Comparison of ENCODE assay signal across 8 cellular contexts in genomic region chr20:63572788-63573738, GRCh38. TPM values are rescaled to one million over a fixed set of nuclear protein-coding genes. Genes with fewer than 3 reads are reported as not detected.
A peak's percentile ranks its signal among the peaks of the same experiment; 100 is the strongest.
DNase-seq lines count a peak whose midpoint lies in the region; ATAC-seq and TF ChIP-seq lines count a peak whose summit lies in the region.

No MANE protein-coding gene starts in this region.

- no peak for ATAC-seq in activated T-cell treated with anti-CD3 and anti-CD28 coated beads, Interleukin-2, amount 50 U/mL, for 72 hours (replicated peaks in 1 of 2)
- ATAC-seq in activated naive CD8-positive, alpha-beta T cell treated with anti-CD3 and anti-CD28 coated beads, Interleukin-2, amount 50 U/mL, for 24 hours = no peak
- ATAC-seq in left lung (peak; percentile 4), GM21367 (IDR thresholded peaks at IDR 0.05; ENCODE audit: unreplicated experiment) (no peak), HG03342 (IDR thresholded peaks at IDR 0.05; ENCODE audit: unreplicated experiment) (no peak)

- TF ChIP-seq CTCF in left lung (IDR thresholded peaks at IDR 0.05) (no peak), transverse colon (IDR thresholded peaks at IDR 0.05) (no peak)

- no peak overlapping the region for H3K27ac Mint-ChIP-seq in activated T-cell treated with anti-CD3 and anti-CD28 coated beads, Interleukin-2, amount 50 U/mL, for 72 hours
- no peak overlapping the region for H3K27ac Mint-ChIP-seq in activated naive CD8-positive, alpha-beta T cell treated with anti-CD3 and anti-CD28 coated beads, Interleukin-2, amount 50 U/mL, for 24 hours

- H3K36me3 Mint-ChIP-seq in activated T-cell treated with anti-CD3 and anti-CD28 coated beads, Interleukin-2, amount 50 U/mL, for 72 hours (ENCODE audit: insufficient read depth in 2 of 2) = no peaks in the 10 kb centered on the region
- H3K36me3 Mint-ChIP-seq in activated naive CD8-positive, alpha-beta T cell treated with anti-CD3 and anti-CD28 coated beads, Interleukin-2, amount 50 U/mL, for 24 hours (ENCODE audit: low read depth) = no peaks in the 10 kb centered on the region

- 78 to 100% methylated on average over 4 to 25 of the region's 35 CpGs for WGBS in transverse colon (ENCODE audit: low coverage in 1 of 2), 2 donors

- no peaks in the 10 kb centered on the region for H3K9me3 Mint-ChIP-seq in activated T-cell treated with anti-CD3 and anti-CD28 coated beads, Interleukin-2, amount 50 U/mL, for 72 hours
- no peaks in the 10 kb centered on the region for H3K9me3 Mint-ChIP-seq in activated naive CD8-positive, alpha-beta T cell treated with anti-CD3 and anti-CD28 coated beads, Interleukin-2, amount 50 U/mL, for 24 hours

- H3K4me3 Mint-ChIP-seq in activated T-cell treated with anti-CD3 and anti-CD28 coated beads, Interleukin-2, amount 50 U/mL, for 72 hours = peak overlapping the region; percentile 79 to 86
- peak overlapping the region; percentile 73 for H3K4me3 Mint-ChIP-seq in activated naive CD8-positive, alpha-beta T cell treated with anti-CD3 and anti-CD28 coated beads, Interleukin-2, amount 50 U/mL, for 24 hours

- peaks cover 6% of the 10 kb centered on the region for H3K4me1 Mint-ChIP-seq in activated T-cell treated with anti-CD3 and anti-CD28 coated beads, Interleukin-2, amount 50 U/mL, for 72 hours (ENCODE audit: low read depth)
- H3K4me1 Mint-ChIP-seq in activated naive CD8-positive, alpha-beta T cell treated with anti-CD3 and anti-CD28 coated beads, Interleukin-2, amount 50 U/mL, for 24 hours = peaks cover 17% of the 10 kb centered on the region

- H3K9me3 ChIP-seq in left lung = no peaks in the 10 kb centered on the region
- H3K9me3 ChIP-seq in transverse colon = no peaks in the 10 kb centered on the region

- H3K4me1 ChIP-seq in left lung (peaks cover 0 to 53% of the 10 kb centered on the region in 2 donors), transverse colon (peaks cover 6 to 20% (median 16%) of the 10 kb centered on the region in 4 donors)

- peak overlapping the region in 1 of 2 donors; percentile 86 for H3K27ac ChIP-seq in left lung
- H3K27ac ChIP-seq in transverse colon = peak overlapping the region; percentile 81 to 92 (median 89)

- H3K4me3 ChIP-seq in left lung (peak overlapping the region; percentile 82 to 87), transverse colon (peak overlapping the region; percentile 85 to 98 (median 94))

- H3K36me3 ChIP-seq in left lung = peaks cover 0 to 41% of the 10 kb centered on the region in 2 donors
- no peaks in the 10 kb centered on the region for H3K36me3 ChIP-seq in transverse colon

- in situ Hi-C loops in transverse colon (cut with MboI; ENCODE audit: low pct_ligation_motif_present in 1 of 4, low pct_unique_long_range_greater_than_20kb in 1 of 4, low sequenced_read_pairs in 3 of 4) = no loop called here

- no peak for DNase-seq in activated T-cell treated with anti-CD3 and anti-CD28 coated beads, Interleukin-2, amount 50 U/mL, for 72 hours
- no peak for DNase-seq in activated T-cell treated with anti-CD3 and anti-CD28 coated beads, Interleukin-2, amount 50 U/mL, for 1 hour
- DNase-seq in activated naive CD8-positive, alpha-beta T cell treated with anti-CD3 and anti-CD28 coated beads, Interleukin-2, amount 50 U/mL, for 24 hours = no peak
- DNase-seq in left lung (no peak), transverse colon (no peak), COLO829 (ENCODE audit: low spot score) (no peak)

- TF ChIP-seq POLR2A in transverse colon (IDR thresholded peaks at IDR 0.05) = no peak

- no peak for TF ChIP-seq EP300 in transverse colon (IDR thresholded peaks at IDR 0.05; ENCODE audit: low read depth)

- peaks cover 10% of the 10 kb centered on the region for H3K27me3 Mint-ChIP-seq in activated T-cell treated with anti-CD3 and anti-CD28 coated beads, Interleukin-2, amount 50 U/mL, for 72 hours (ENCODE audit: low read depth)
- peaks cover 3% of the 10 kb centered on the region for H3K27me3 Mint-ChIP-seq in activated naive CD8-positive, alpha-beta T cell treated with anti-CD3 and anti-CD28 coated beads, Interleukin-2, amount 50 U/mL, for 24 hours

- H3K27me3 ChIP-seq in left lung (peaks cover 0 to 51% of the 10 kb centered on the region in 2 donors), transverse colon (peaks cover 14% of the 10 kb centered on the region)

- intact Hi-C loops in left lung (cut with DNase I) = no loop called here
- intact Hi-C loops in transverse colon (cut with DNase I; ENCODE audit: low total_unique reads) = no loop called here

RNA-seq across cellular contexts. Expression of gene HELZ2, which starts 1.0 kb away (rescaled TPM):
- 10 to 100 TPM in 1 of 2 donors, 1 to 10 TPM in 1; 8.8 to 31.2 TPM for total RNA-seq in activated T-cell treated with anti-CD3 and anti-CD28 coated beads, Interleukin-2, amount 50 U/mL, for 72 hours
- 10 to 100 TPM; 45.8 to 53.3 TPM for total RNA-seq in left lung
- total RNA-seq in transverse colon = 10 to 100 TPM; 32.9 to 49.4 (median 38.8) TPM

RNA-seq across cellular contexts. Expression of gene FNDC11, which starts 19.1 kb away (rescaled TPM):
- under 1 TPM; 0.67 to 0.74 TPM for total RNA-seq in activated T-cell treated with anti-CD3 and anti-CD28 coated beads, Interleukin-2, amount 50 U/mL, for 72 hours
- total RNA-seq in left lung (under 1 TPM; 0.23 to 0.60 TPM), transverse colon (not detected)

RNA-seq across cellular contexts. Expression of gene SRMS, which starts 25.5 kb away (rescaled TPM):
- not detected for total RNA-seq in activated T-cell treated with anti-CD3 and anti-CD28 coated beads, Interleukin-2, amount 50 U/mL, for 72 hours
- total RNA-seq in left lung (not detected), transverse colon (under 1 TPM in 1 of 4 donors, not detected in 3; 0.79 TPM)

RNA-seq across cellular contexts. Expression of gene PTK6, which starts 35.9 kb away (rescaled TPM):
- total RNA-seq in activated T-cell treated with anti-CD3 and anti-CD28 coated beads, Interleukin-2, amount 50 U/mL, for 72 hours = 1 to 10 TPM in 1 of 2 donors, under 1 TPM in 1; 0.97 to 1.2 TPM
- total RNA-seq in left lung (1 to 10 TPM; 4.5 to 7.3 TPM), transverse colon (100 to 1,000 TPM in 2 of 4 donors, 10 to 100 TPM in 2; 90.5 to 147 (median 103) TPM)

RNA-seq across cellular contexts. Expression of gene PPDPF, which starts 52.5 kb away (rescaled TPM):
- total RNA-seq in activated T-cell treated with anti-CD3 and anti-CD28 coated beads, Interleukin-2, amount 50 U/mL, for 72 hours = 100 to 1,000 TPM in 1 of 2 donors, 10 to 100 TPM in 1; 91.0 to 130 TPM
- total RNA-seq in left lung (100 to 1,000 TPM; 233 to 662 TPM), transverse colon (100 to 1,000 TPM; 320 to 695 (median 517) TPM)
